In genomic region chr17:31007695-31008373, GRCh38 we compare ENCODE assay signal across 8 cellular contexts. TPM values are rescaled to one million over a fixed set of nuclear protein-coding genes. Genes with fewer than 3 reads are reported as not detected.
A peak's percentile ranks its signal among the peaks of the same experiment; 100 is the strongest.
DNase-seq lines count a peak whose midpoint lies in the region; ATAC-seq and TF ChIP-seq lines count a peak whose summit lies in the region.

No MANE protein-coding gene starts in this region.

- peaks cover 23% of the 10 kb centered on the region for H3K79me2 ChIP-seq in Karpas-422 (ENCODE audit: low read length)

- H3K9me3 Mint-ChIP-seq in natural killer cell, result no peaks in the 10 kb centered on the region

- TF ChIP-seq CTCF in AG04450 (IDR thresholded peaks at IDR 0.05; ENCODE audit: low read depth, low read length) (no peak), natural killer cell (IDR thresholded peaks at IDR 0.05) (no peak)

- H3K4me2 ChIP-seq in Karpas-422 (ENCODE audit: low read depth, low read length, poor library complexity, severe bottlenecking), result peak overlapping the region; percentile 99

- no peaks in the 10 kb centered on the region for H3K36me3 Mint-ChIP-seq in natural killer cell

- peak overlapping the region; percentile 90 for H3K9ac ChIP-seq in Karpas-422 (ENCODE audit: low read length)

- WGBS in ectodermal cell, 2 experiments, result 68 to 69% methylated on average over 7 to 8 of the region's 9 CpGs

- POLR2A ChIA-PET in AG04450 (lab: Yijun Ruan, JAX), result interaction anchor here (1.1 to 1.3 kb wide), 2 partner anchors 87 to 89 kb away, joined by 3 to 4 read pairs; partner anchors contain the start of gene NF1

- H3K4me3 ChIP-seq in AG04450 (ENCODE audit: low read depth, low read length), result peak overlapping the region; percentile 55
- H3K4me3 ChIP-seq in Karpas-422 (ENCODE audit: low read length), result peak overlapping the region; percentile 94
- peak overlapping the region; percentile 40 for H3K4me3 ChIP-seq in ectodermal cell (ENCODE audit: insufficient read depth, low read depth, low read length)

- H4K20me1 ChIP-seq in Karpas-422 (ENCODE audit: insufficient read depth, low read depth, low read length), result no peaks in the 10 kb centered on the region

- no peak for DNase-seq in AG04450 (ENCODE audit: low read depth, low spot score)
- DNase-seq in Karpas-422, result no peak
- no peak for DNase-seq in natural killer cell
- no peak for DNase-seq in HuH-7.5 (ENCODE audit: low spot score)
- DNase-seq in stimulated activated CD4-positive, alpha-beta T cell treated with anti-CD3 and anti-CD28 coated beads, Interleukin-1b, Interleukin-23, amount 100 ng/mL, for 48 hours, result no peak

- H3K4me3 Mint-ChIP-seq in natural killer cell, result peak overlapping the region; percentile 96

- no peaks in the 10 kb centered on the region for H3K27me3 Mint-ChIP-seq in natural killer cell (ENCODE audit: low read depth in 2 of 2)

- peaks cover 3% of the 10 kb centered on the region; the same call in 1 of the 2 replicates for H3K9me3 ChIP-seq in AG04450 (ENCODE audit: control insufficient read depth, insufficient read depth, low read length)
- H3K9me3 ChIP-seq in Karpas-422 (ENCODE audit: low read length), result no peaks in the 10 kb centered on the region
- H3K9me3 ChIP-seq in ectodermal cell (ENCODE audit: control insufficient read depth, low read length), result no peaks in the 10 kb centered on the region

- peak overlapping the region; percentile 86 to 93 for H3K27ac Mint-ChIP-seq in natural killer cell

- CTCF ChIA-PET in AG04450 (lab: Charles Lee), result interaction anchor here (0.6 to 1.0 kb wide), 3 partner anchors 12 to 209 kb away, joined by 3 to 5 read pairs (median 4); no protein-coding TSS in a partner anchor

- peaks cover 3% of the 10 kb centered on the region; the same call in 1 of the 2 replicates for H3K36me3 ChIP-seq in Karpas-422 (ENCODE audit: insufficient read depth, low read length)
- no peaks in the 10 kb centered on the region for H3K36me3 ChIP-seq in ectodermal cell (ENCODE audit: control insufficient read depth, insufficient read depth, low read length)

- no peaks in the 10 kb centered on the region for H3K9me2 ChIP-seq in Karpas-422 (replicated peaks; ENCODE audit: insufficient read depth, low read length)

- intact Hi-C loops in natural killer cell (cut with micrococcal nuclease), result no loop called here

- ATAC-seq in natural killer cell, result no peak
- no peak for ATAC-seq in GM19351 (IDR thresholded peaks at IDR 0.05; ENCODE audit: unreplicated experiment)
- ATAC-seq in HG03175 (IDR thresholded peaks at IDR 0.05; ENCODE audit: unreplicated experiment), result no peak

- H2AFZ ChIP-seq in Karpas-422 (ENCODE audit: low read length), result peak overlapping the region; percentile 95

- H3K27me3 ChIP-seq in AG04450 (ENCODE audit: control insufficient read depth, insufficient read depth, low read length) (no peaks in the 10 kb centered on the region), Karpas-422 (ENCODE audit: low read length) (no peaks in the 10 kb centered on the region), ectodermal cell (ENCODE audit: control insufficient read depth, insufficient read depth, low read length, poor library complexity, severe bottlenecking) (peaks cover 32% of the 10 kb centered on the region)

- peaks cover 22 to 39% of the 10 kb centered on the region in 2 donors for H3K4me1 Mint-ChIP-seq in natural killer cell

- H3K27ac ChIP-seq in AG04450 (ENCODE audit: low read depth, low read length), result no peak overlapping the region
- peak overlapping the region; percentile 79 for H3K27ac ChIP-seq in Karpas-422 (ENCODE audit: low read length)
- no peak overlapping the region for H3K27ac ChIP-seq in ectodermal cell (ENCODE audit: insufficient read depth, low read depth, low read length, poor library complexity, severe bottlenecking)

- H3K4me1 ChIP-seq in Karpas-422 (ENCODE audit: low read length) (peaks cover 31% of the 10 kb centered on the region), ectodermal cell (ENCODE audit: control insufficient read depth, insufficient read depth, low read length) (no peaks in the 10 kb centered on the region)

RNA-seq across cellular contexts. Expression of gene RNF135, which starts 37.0 kb away (rescaled TPM):
- polyA plus RNA-seq in AG04450 (2011; rRNA removed), result 14.6 and 15.9 TPM in 2 replicates
- polyA minus RNA-seq in AG04450 (2011; rRNA and poly(A)+ RNA removed), result 7.5 and 7.9 TPM in 2 replicates
- total RNA-seq in Karpas-422 (2014; rRNA removed; shearing (Covaris generic); ENCODE audit: low replicate concordance), result 23.2 and 36.8 TPM in 2 replicates
- polyA plus RNA-seq in ectodermal cell (2013, experiment 1 of 4), result 15.0 TPM
- polyA plus RNA-seq in ectodermal cell (2013, experiment 2 of 4), result 11.6 TPM
- polyA plus RNA-seq in ectodermal cell (2013, experiment 3 of 4), result 11.2 TPM
- 13.1 TPM for polyA plus RNA-seq in ectodermal cell (2013, experiment 4 of 4)
- 10 to 100 TPM in 2 of 3 donors, 1 to 10 TPM in 1; 8.8 to 13.5 (median 11.7) TPM for total RNA-seq in natural killer cell

Comparison
In these comparisons a context has a peak if more than half of its experiments do, and no peak if none do; other contexts are left out.
1. H3K4me3 ChIP-seq: peak in every context shown above with its lines; median percentile 94 in Karpas-422; 55 in AG04450; 40 in ectodermal cell.